In the genomic region with DNA sequence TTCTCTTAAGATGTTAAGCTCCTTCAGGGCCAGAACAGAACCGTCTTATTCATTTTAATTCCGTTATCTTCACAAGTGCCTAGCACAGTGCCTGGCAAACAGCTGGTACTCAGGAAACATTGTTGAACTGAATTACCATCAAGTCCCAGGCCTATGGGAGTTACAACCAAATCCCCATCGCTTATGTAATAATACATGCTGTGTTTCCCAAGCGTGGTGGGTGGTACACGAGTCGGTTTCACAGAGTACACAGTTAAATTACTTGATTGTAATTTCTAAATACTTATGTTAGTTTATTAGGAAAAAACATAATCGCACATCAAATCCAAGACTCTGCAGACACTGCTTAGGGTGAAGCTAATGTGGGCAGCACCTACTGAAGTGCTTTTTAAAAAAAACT, we compare ENCODE assay signal across 8 cellular contexts. TPM values are rescaled to one million over a fixed set of nuclear protein-coding genes. Genes with fewer than 3 reads are reported as not detected.
DNase-seq lines count a peak whose midpoint lies in the region; ATAC-seq and TF ChIP-seq lines count a peak whose summit lies in the region.

No MANE protein-coding gene starts in this region.

- H3K36me3 ChIP-seq in iPS-20b (ENCODE audit: insufficient read depth, low read depth, low read length) (peaks cover 29% of the 10 kb centered on the region; the same call in 1 of the 2 replicates), stomach smooth muscle (ENCODE audit: control insufficient read depth in 2 of 2, insufficient read depth in 2 of 2, low read length in 2 of 2) (peaks cover 4 to 5% of the 10 kb centered on the region in 2 donors)

- in situ Hi-C loops in GM13976 (cut with MboI; ENCODE audit: low sequenced_read_pairs, unreplicated experiment) = no loop called here

- DNase-seq in CD14-positive monocyte (ENCODE audit: low spot score) = no peak
- DNase-seq in HS-27A (ENCODE audit: low read depth) = peak; percentile 7
- no peak for DNase-seq in activated naive CD8-positive, alpha-beta T cell treated with anti-CD3 and anti-CD28 coated beads for 36 hours
- no peak for DNase-seq in GM13976 (ENCODE audit: low spot score)
- no peak for DNase-seq in NCI-H1105 (lab: John Stamatoyannopoulos, UW)

- peak overlapping the region; percentile 100 for H3K4me3 Mint-ChIP-seq in CD14-positive monocyte
- H3K4me3 Mint-ChIP-seq in activated naive CD8-positive, alpha-beta T cell treated with anti-CD3 and anti-CD28 coated beads for 36 hours = peak overlapping the region; percentile 100

- TF ChIP-seq CTCF in CD14-positive monocyte (IDR thresholded peaks at IDR 0.05) (no peak), GM13976 (IDR thresholded peaks at IDR 0.05; ENCODE audit: borderline replicate concordance, control extremely low read depth, extremely low read depth, insufficient read depth, missing control alignments) (no peak)

- peak overlapping the region; percentile 91 to 99 (median 98) for H3K27ac Mint-ChIP-seq in CD14-positive monocyte
- H3K27ac Mint-ChIP-seq in activated naive CD8-positive, alpha-beta T cell treated with anti-CD3 and anti-CD28 coated beads for 36 hours = peak overlapping the region; percentile 99

- H3K4me1 Mint-ChIP-seq in CD14-positive monocyte = peaks cover 17% of the 10 kb centered on the region
- peaks cover 25% of the 10 kb centered on the region for H3K4me1 Mint-ChIP-seq in activated naive CD8-positive, alpha-beta T cell treated with anti-CD3 and anti-CD28 coated beads for 36 hours

- H3K9ac ChIP-seq in iPS-20b (ENCODE audit: low read depth, low read length) (peak overlapping the region; percentile 87), stomach smooth muscle (ENCODE audit: low read length in 2 of 2) (peak overlapping the region; percentile 86 to 91)

- intact Hi-C loops in CD14-positive monocyte (cut with micrococcal nuclease) = loop anchor here in 1 of 2 donors (5.0 to 10.0 kb wide), 3 partner anchors 38 to 220 kb away; a partner anchor contains a TSS

- H3K4me3 ChIP-seq in iPS-20b (ENCODE audit: low read length) = peak overlapping the region; percentile 87
- peak overlapping the region; percentile 84 to 91 for H3K4me3 ChIP-seq in stomach smooth muscle (ENCODE audit: low read length in 2 of 2)

- peaks cover 0 to 4% (median 0%) of the 10 kb centered on the region in 7 donors for H3K9me3 Mint-ChIP-seq in CD14-positive monocyte
- no peaks in the 10 kb centered on the region for H3K9me3 Mint-ChIP-seq in activated naive CD8-positive, alpha-beta T cell treated with anti-CD3 and anti-CD28 coated beads for 36 hours

- H3K27me3 Mint-ChIP-seq in CD14-positive monocyte (ENCODE audit: low read depth in 3 of 3) = no peaks in the 10 kb centered on the region
- H3K27me3 Mint-ChIP-seq in activated naive CD8-positive, alpha-beta T cell treated with anti-CD3 and anti-CD28 coated beads for 36 hours = no peaks in the 10 kb centered on the region

- H3K4me1 ChIP-seq in iPS-20b (ENCODE audit: insufficient read depth, low read length) (peaks cover 4% of the 10 kb centered on the region; the same call in 1 of the 2 replicates), stomach smooth muscle (ENCODE audit: control insufficient read depth, insufficient read depth, low read length) (peaks cover 6% of the 10 kb centered on the region)

- H3K27me3 ChIP-seq in iPS-20b (ENCODE audit: insufficient read depth, low read length) (no peaks in the 10 kb centered on the region), stomach smooth muscle (ENCODE audit: control insufficient read depth in 1 of 2, insufficient read depth in 2 of 2, low read length in 2 of 2) (no peaks in the 10 kb centered on the region)

- peaks cover 24 to 35% of the 10 kb centered on the region in 2 donors for H3K36me3 Mint-ChIP-seq in CD14-positive monocyte
- H3K36me3 Mint-ChIP-seq in activated naive CD8-positive, alpha-beta T cell treated with anti-CD3 and anti-CD28 coated beads for 36 hours = peaks cover 15% of the 10 kb centered on the region

- peak overlapping the region; percentile 60 for H3K27ac ChIP-seq in iPS-20b (ENCODE audit: low read length)
- peak overlapping the region; percentile 75 for H3K27ac ChIP-seq in stomach smooth muscle (ENCODE audit: low read length)

- ATAC-seq in GM21723 (IDR thresholded peaks at IDR 0.05; ENCODE audit: unreplicated experiment) = no peak

- H3K9me3 ChIP-seq in iPS-20b (ENCODE audit: insufficient read depth, low read depth, low read length) (no peaks in the 10 kb centered on the region), stomach smooth muscle (ENCODE audit: control insufficient read depth in 2 of 2, low read length in 2 of 2) (no peaks in the 10 kb centered on the region)

RNA-seq across cellular contexts. Expression of a gene that starts 1.0 kb away (rescaled TPM):
- 10 to 100 TPM; 17.5 to 18.3 TPM for polyA plus RNA-seq in CD14-positive monocyte
- 10 to 100 TPM; 41.6 to 42.3 TPM for total RNA-seq in activated naive CD8-positive, alpha-beta T cell treated with anti-CD3 and anti-CD28 coated beads for 36 hours

RNA-seq across cellular contexts. Expression of a gene that starts 36.4 kb away (rescaled TPM):
- 10 to 100 TPM; 11.4 to 16.0 TPM for polyA plus RNA-seq in CD14-positive monocyte
- 1 to 10 TPM; 5.3 to 6.0 TPM for total RNA-seq in activated naive CD8-positive, alpha-beta T cell treated with anti-CD3 and anti-CD28 coated beads for 36 hours
